8 cellular contexts compared by ENCODE assay signal in the genomic region with DNA sequence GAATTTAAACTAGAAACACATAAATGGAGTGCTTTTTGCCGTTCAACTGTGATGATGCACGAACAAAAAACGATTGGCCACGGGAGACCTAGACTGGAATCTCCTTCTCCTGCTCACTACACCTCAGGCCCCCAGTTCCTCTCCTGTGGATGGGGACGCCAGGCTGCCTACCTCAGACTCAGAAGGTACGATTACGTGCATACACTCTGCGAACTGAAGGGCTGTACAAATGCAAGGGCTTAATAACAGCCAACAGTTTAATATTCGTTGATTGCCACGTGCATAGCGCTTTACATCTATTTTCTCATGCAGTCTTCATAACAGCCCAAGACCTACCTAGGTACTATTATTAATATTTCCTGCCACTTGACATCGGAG. TPM values are rescaled to one million over a fixed set of nuclear protein-coding genes. Genes with fewer than 3 reads are reported as not detected.
DNase-seq lines count a peak whose midpoint lies in the region; ATAC-seq and TF ChIP-seq lines count a peak whose summit lies in the region.

No MANE protein-coding gene starts in this region.

- H3K4me3 ChIP-seq in CD8-positive, alpha-beta memory T cell (ENCODE audit: low read length) = peak overlapping the region; percentile 68
- peak overlapping the region; percentile 84 for H3K4me3 ChIP-seq in effector memory CD4-positive, alpha-beta T cell (ENCODE audit: insufficient read depth, low read depth, low read length, poor library complexity, severe bottlenecking)
- H3K4me3 ChIP-seq in neural progenitor cell = peak overlapping the region; percentile 70

- POLR2A ChIA-PET in CD8-positive, alpha-beta memory T cell (lab: Charles Lee) = interaction anchor here (0.8 to 1.7 kb wide), 9 partner anchors 10 to 289 kb away, joined by 3 to 12 read pairs (median 4); a partner anchor contains a TSS
- POLR2A ChIA-PET in GM10248 (lab: Yijun Ruan, JAX) = no interaction called here

- H3K36me3 ChIP-seq in CD8-positive, alpha-beta memory T cell (ENCODE audit: insufficient read depth, low read length) = no peaks in the 10 kb centered on the region
- H3K36me3 ChIP-seq in effector memory CD4-positive, alpha-beta T cell (ENCODE audit: control insufficient read depth, insufficient read depth, low read length) = no peaks in the 10 kb centered on the region
- H3K36me3 ChIP-seq in neural progenitor cell = no peaks in the 10 kb centered on the region

- H3K27me3 ChIP-seq in CD8-positive, alpha-beta memory T cell (ENCODE audit: insufficient read depth, low read length, poor library complexity, severe bottlenecking) = no peaks in the 10 kb centered on the region
- H3K27me3 ChIP-seq in effector memory CD4-positive, alpha-beta T cell (replicated peaks; ENCODE audit: control insufficient read depth, insufficient read depth, low read length, poor library complexity, severe bottlenecking) = no peaks in the 10 kb centered on the region
- H3K27me3 ChIP-seq in neural progenitor cell = no peaks in the 10 kb centered on the region

- H3K9me3 Mint-ChIP-seq in CD8-positive, alpha-beta memory T cell = no peaks in the 10 kb centered on the region
- H3K9me3 Mint-ChIP-seq in neural progenitor cell = no peaks in the 10 kb centered on the region

- H3K4me1 ChIP-seq in CD8-positive, alpha-beta memory T cell (ENCODE audit: insufficient read depth, low read length) = peaks cover 7% of the 10 kb centered on the region
- H3K4me1 ChIP-seq in effector memory CD4-positive, alpha-beta T cell (ENCODE audit: control insufficient read depth, insufficient read depth, low read length, poor library complexity, severe bottlenecking) = peaks cover 6% of the 10 kb centered on the region
- peaks cover 7% of the 10 kb centered on the region for H3K4me1 ChIP-seq in neural progenitor cell

- H3K4me2 ChIP-seq in neural progenitor cell = peak overlapping the region; percentile 85

- H3K4me3 Mint-ChIP-seq in CD8-positive, alpha-beta memory T cell = peak overlapping the region; percentile 83 to 97 (median 89)
- peak overlapping the region; percentile 92 for H3K4me3 Mint-ChIP-seq in neural progenitor cell

- CTCF ChIA-PET in CD8-positive, alpha-beta memory T cell (lab: Charles Lee) = interaction anchor here (0.8 to 2.4 kb wide), 9 partner anchors 10 to 289 kb away, joined by 3 to 15 read pairs (median 4); no protein-coding TSS in a partner anchor
- CTCF ChIA-PET in GM10248 (lab: Yijun Ruan, JAX) = interaction anchor here (0.9 to 2.8 kb wide), 5 partner anchors 9 to 306 kb away, joined by 3 to 10 read pairs (median 5); no protein-coding TSS in a partner anchor

- peak overlapping the region; percentile 89 to 95 (median 92) for H3K27ac Mint-ChIP-seq in CD8-positive, alpha-beta memory T cell
- peak overlapping the region; percentile 37 for H3K27ac Mint-ChIP-seq in neural progenitor cell

- H4K20me1 ChIP-seq in neural progenitor cell (ENCODE audit: low read depth) = no peaks in the 10 kb centered on the region

- peaks cover 0 to 3% (median 0%) of the 10 kb centered on the region in 3 donors for H3K36me3 Mint-ChIP-seq in CD8-positive, alpha-beta memory T cell
- H3K36me3 Mint-ChIP-seq in neural progenitor cell = no peaks in the 10 kb centered on the region

- no peaks in the 10 kb centered on the region for H3K9me3 ChIP-seq in CD8-positive, alpha-beta memory T cell (ENCODE audit: low read length)
- no peaks in the 10 kb centered on the region for H3K9me3 ChIP-seq in effector memory CD4-positive, alpha-beta T cell (ENCODE audit: control insufficient read depth, low read length)
- H3K9me3 ChIP-seq in neural progenitor cell (ENCODE audit: low read depth) = no peaks in the 10 kb centered on the region

- TF ChIP-seq CTCF in neural progenitor cell (IDR thresholded peaks at IDR 0.05) = no peak
- no peak for TF ChIP-seq CTCF in GM10248 (IDR thresholded peaks at IDR 0.05; ENCODE audit: control extremely low read depth, extremely low read depth, low read depth, missing control alignments)

- no peaks in the 10 kb centered on the region for H3F3A ChIP-seq in neural progenitor cell (ENCODE audit: low read depth)

- no peak for ATAC-seq in HG02571 (IDR thresholded peaks at IDR 0.05; ENCODE audit: unreplicated experiment)

- DNase-seq in CD8-positive, alpha-beta memory T cell = no peak
- peak; percentile 44 for DNase-seq in NCI-H774 (lab: John Stamatoyannopoulos, UW)
- no peak for DNase-seq in effector memory CD4-positive, alpha-beta T cell
- DNase-seq in neural progenitor cell (ENCODE audit: low spot score) = no peak
- DNase-seq in GDM1 (lab: John Stamatoyannopoulos, UW) = no peak
- no peak for DNase-seq in GM10248 (ENCODE audit: extremely low spot score)
- no peak for DNase-seq in stimulated activated CD4-positive, alpha-beta T cell treated with anti-CD3 and anti-CD28 coated beads, Interleukin-2, amount 100 ng/mL, for 48 hours

- H2AFZ ChIP-seq in neural progenitor cell (replicated peaks) = peak overlapping the region; percentile 90

- H3K27me3 Mint-ChIP-seq in CD8-positive, alpha-beta memory T cell = peaks cover 0 to 4% of the 10 kb centered on the region in 2 donors
- peaks cover 5% of the 10 kb centered on the region for H3K27me3 Mint-ChIP-seq in neural progenitor cell (ENCODE audit: insufficient read depth, low read depth)

- peaks cover 7% of the 10 kb centered on the region for H3K79me2 ChIP-seq in neural progenitor cell (ENCODE audit: low read depth)

- H3K9ac ChIP-seq in neural progenitor cell = no peak overlapping the region

- H3K4me1 Mint-ChIP-seq in CD8-positive, alpha-beta memory T cell = peaks cover 21 to 47% (median 39%) of the 10 kb centered on the region in 3 donors
- H3K4me1 Mint-ChIP-seq in neural progenitor cell = peaks cover 15% of the 10 kb centered on the region

- H3K27ac ChIP-seq in CD8-positive, alpha-beta memory T cell (ENCODE audit: low read depth, low read length) = peak overlapping the region; percentile 65
- peak overlapping the region; percentile 74 for H3K27ac ChIP-seq in effector memory CD4-positive, alpha-beta T cell (ENCODE audit: insufficient read depth, low read length, poor library complexity, severe bottlenecking)
- no peak overlapping the region for H3K27ac ChIP-seq in neural progenitor cell

RNA-seq across cellular contexts. Expression of a gene that starts 0.5 kb away (rescaled TPM):
- total RNA-seq in CD8-positive, alpha-beta memory T cell = 1 to 10 TPM; 6.2 to 6.7 TPM
- polyA plus RNA-seq in CD8-positive, alpha-beta memory T cell = 6.1 TPM
- 2.9 and 3.7 TPM in 2 replicates for total RNA-seq in neural progenitor cell (ENCODE audit: low replicate concordance)
